In genomic region chr6:169246445-169246844, GRCh38 we compare ENCODE assay signal across 15 cellular contexts. TPM values are rescaled to one million over a fixed set of nuclear protein-coding genes. Genes with fewer than 3 reads are reported as not detected.
DNase-seq lines count a peak whose midpoint lies in the region; ATAC-seq and TF ChIP-seq lines count a peak whose summit lies in the region.
"Had no signal": no experiment of that assay in that cellular context is flagged by ENCODE, and none has a peak within 500 bp of the region (broad histone marks: within the 10 kb centered on the region; RNA-seq: fewer than 3 reads in every experiment).

No MANE protein-coding gene starts in this region.

- H3K36me3 ChIP-seq in sigmoid colon = peaks cover 0 to 21% (median 0%) of the 10 kb centered on the region in 4 donors
- H3K36me3 ChIP-seq: BLaER1 had no signal

- H3K27ac ChIP-seq in sigmoid colon = no peak overlapping the region
- H3K27ac ChIP-seq: 22Rv1, BLaER1 had no signal

- DNase-seq in activated effector memory CD4-positive, alpha-beta T cell treated with anti-CD3 and anti-CD28 coated beads, Interleukin-2, amount 50 U/mL, for 16 hours = peak; percentile 42
- DNase-seq in activated effector memory CD4-positive, alpha-beta T cell treated with Interleukin-2 at 50 U/mL for 16 hours = no peak
- peak; percentile 60 for DNase-seq in mesenteric fat pad (ENCODE audit: low spot score)
- peak; percentile 51 for DNase-seq in sigmoid colon
- no peak for DNase-seq in LoVo (ENCODE audit: low spot score)
- no peak for DNase-seq in left lobe of liver (ENCODE audit: low spot score)
- DNase-seq in AG20443 (ENCODE audit: low spot score) = no peak
- no peak for DNase-seq in COLO829 (ENCODE audit: low spot score)
- DNase-seq: AML-193; CD8-positive, alpha-beta memory T cell; GOT3; H9 had no signal

- TF ChIP-seq POLR2A in sigmoid colon (IDR thresholded peaks at IDR 0.05) = no peak

- no peak for TF ChIP-seq CTCF in sigmoid colon (IDR thresholded peaks at IDR 0.05)

- intact Hi-C loops in sigmoid colon (cut with DNase I) = no loop called here

- H3K4me3 ChIP-seq in sigmoid colon = no peak overlapping the region
- H3K4me3 ChIP-seq: BLaER1, GM12878 had no signal

- ATAC-seq in left lobe of liver = no peak
- ATAC-seq: GM12878 had no signal

- no peak for TF ChIP-seq EP300 in sigmoid colon (IDR thresholded peaks at IDR 0.05)

- no peaks in the 10 kb centered on the region for H3K27me3 ChIP-seq in sigmoid colon
- H3K27me3 ChIP-seq: BLaER1 had no signal

- no peaks in the 10 kb centered on the region for H3K9me3 ChIP-seq in sigmoid colon
- H3K9me3 ChIP-seq: BLaER1 had no signal

- H3K4me1 ChIP-seq in sigmoid colon = peaks cover 0 to 13% (median 1%) of the 10 kb centered on the region in 4 donors
- H3K4me1 ChIP-seq: BLaER1 had no signal

- WGBS in sigmoid colon, 2 donors = 89 to 91% methylated on average over 6 of the region's 6 CpGs

RNA-seq across cellular contexts. Expression of gene THBS2, which starts 7.2 kb away (rescaled TPM):
- total RNA-seq in mesenteric fat pad (270 TPM), sigmoid colon (10 to 100 TPM; 37.6 to 59.0 (median 42.7) TPM), left lobe of liver (2.9 TPM)
- 1 to 10 TPM; 1.7 to 3.0 (median 1.8) TPM for polyA plus RNA-seq in sigmoid colon
- total RNA-seq: CD8-positive, alpha-beta memory T cell had no signal

Comparison
In these comparisons a context has a peak if more than half of its experiments do, and no peak if none do; other contexts are left out.
1. DNase-seq: peak in activated effector memory CD4-positive, alpha-beta T cell treated with anti-CD3 and anti-CD28 coated beads, Interleukin-2, amount 50 U/mL, for 16 hours (single experiment), mesenteric fat pad (single experiment) and sigmoid colon (single experiment); none in activated effector memory CD4-positive, alpha-beta T cell treated with Interleukin-2 at 50 U/mL for 16 hours (single experiment), LoVo (single experiment), left lobe of liver (single experiment), AG20443 (single experiment) and COLO829 (single experiment).